In genomic region chr17:74076446-74076845, GRCh38 we compare ENCODE assay signal across 9 cellular contexts.
"Had no signal": no experiment of that assay in that cellular context is flagged by ENCODE, and none has a peak within 500 bp of the region (broad histone marks: within the 10 kb centered on the region; RNA-seq: fewer than 3 reads in every experiment).

No MANE protein-coding gene starts in this region.

- H3K27ac ChIP-seq: GM23248, HL-60, KMS-11 had no signal

- DNase-seq: GM23248, GOT3, H9, HCEC 1CT, HFFc6, KBM-7 had no signal

- H3K4me2 ChIP-seq: KMS-11 had no signal

- H3K9ac ChIP-seq: GM23248, KMS-11 had no signal

- H2AFZ ChIP-seq: GM23248 had no signal

- H3K4me3 ChIP-seq: GM23248 had no signal

- FAIRE-seq: H54 had no signal
